18 cellular contexts compared by ENCODE assay signal in genomic region chr22:22893891-22894739, GRCh38. TPM values are rescaled to one million over a fixed set of nuclear protein-coding genes. Genes with fewer than 3 reads are reported as not detected.
DNase-seq lines count a peak whose midpoint lies in the region; ATAC-seq, FAIRE-seq and TF ChIP-seq lines count a peak whose summit lies in the region.
"Had no signal": no experiment of that assay in that cellular context is flagged by ENCODE, and none has a peak within 500 bp of the region (broad histone marks: within the 10 kb centered on the region; RNA-seq: fewer than 3 reads in every experiment).

No MANE protein-coding gene starts in this region.

- H3K27ac Mint-ChIP-seq in dendritic cell treated with granulocyte-macrophage colony-stimulating factor and Interleukin-4, amounts not matched to agents 40 ng/mL and 50 ng/mL, for 4 days: peak overlapping the region; percentile 47

- no peak overlapping the region for H3K4ac ChIP-seq in trophoblast cell (ENCODE audit: low read depth, low read length)

- no peaks in the 10 kb centered on the region for H4K20me1 ChIP-seq in DND-41 (ENCODE audit: insufficient read depth, low read length)

- H3K36me3 ChIP-seq in DND-41 (ENCODE audit: insufficient read depth, low read length) (no peaks in the 10 kb centered on the region), trophoblast cell (ENCODE audit: control insufficient read depth in 1 of 2, insufficient read depth in 2 of 2, low read length in 2 of 2) (no peaks in the 10 kb centered on the region)
- H3K36me3 ChIP-seq: breast epithelium, gastroesophageal sphincter, Peyer's patch, right lobe of liver had no signal

- H3K27me3 Mint-ChIP-seq in dendritic cell treated with granulocyte-macrophage colony-stimulating factor and Interleukin-4, amounts not matched to agents 40 ng/mL and 50 ng/mL, for 4 days: peaks cover 25% of the 10 kb centered on the region

- H4K12ac ChIP-seq in trophoblast cell (ENCODE audit: low read depth, low read length): no peak overlapping the region

- DNase-seq in DND-41 (peak; percentile 11), GM12891 (ENCODE audit: insufficient read length, low spot score) (no peak), trophoblast cell (no peak), DMS79 (lab: John Stamatoyannopoulos, UW) (no peak), iPS-NIHi11 (ENCODE audit: low spot score) (no peak)
- DNase-seq: activated CD4-positive, alpha-beta T cell treated with anti-CD3 and anti-CD28 coated beads for 48 hours; AML-193; dermis blood vessel endothelial cell; GM23248; SK-N-SH; T-helper 9 cell had no signal

- FAIRE-seq in GM12891 (lab: Jason Lieb, UNC): peak; percentile 67
- FAIRE-seq: G401.6 had no signal

- H3K79me1 ChIP-seq in trophoblast cell (ENCODE audit: low read length): no peaks in the 10 kb centered on the region

- H3K27ac ChIP-seq in DND-41 (ENCODE audit: low read length): peak overlapping the region; percentile 87
- H3K27ac ChIP-seq in trophoblast cell (ENCODE audit: low read depth, low read length): no peak overlapping the region
- H3K27ac ChIP-seq: breast epithelium, gastroesophageal sphincter, GM23248, right lobe of liver had no signal

- peak; percentile 52; the same call in 2 of the 3 replicates for ATAC-seq in DND-41 (ENCODE audit: insufficient read depth, low read depth)
- no peak for ATAC-seq in HG03469 (IDR thresholded peaks at IDR 0.05; ENCODE audit: unreplicated experiment)
- ATAC-seq: gastroesophageal sphincter had no signal

- no peaks in the 10 kb centered on the region for H3K9me3 Mint-ChIP-seq in dendritic cell treated with granulocyte-macrophage colony-stimulating factor and Interleukin-4, amounts not matched to agents 40 ng/mL and 50 ng/mL, for 4 days

- peaks cover 13% of the 10 kb centered on the region for H3K4me1 Mint-ChIP-seq in dendritic cell treated with granulocyte-macrophage colony-stimulating factor and Interleukin-4, amounts not matched to agents 40 ng/mL and 50 ng/mL, for 4 days (ENCODE audit: low read depth)

- no peak overlapping the region for H4K91ac ChIP-seq in trophoblast cell (ENCODE audit: low read depth, low read length)

- no peak overlapping the region; a peak in 1 of 4 replicates for H3K4me3 ChIP-seq in DND-41 (ENCODE audit: low read depth in 1 of 2, low read length in 2 of 2)
- no peak overlapping the region for H3K4me3 ChIP-seq in trophoblast cell (ENCODE audit: low read depth, low read length)
- H3K4me3 ChIP-seq: breast epithelium, gastroesophageal sphincter, GM23248, right lobe of liver had no signal

- no peaks in the 10 kb centered on the region for H3K36me3 Mint-ChIP-seq in dendritic cell treated with granulocyte-macrophage colony-stimulating factor and Interleukin-4, amounts not matched to agents 40 ng/mL and 50 ng/mL, for 4 days (ENCODE audit: low read depth)

- no peak overlapping the region for H3K14ac ChIP-seq in trophoblast cell (ENCODE audit: low read length)

- no peak overlapping the region for H2AK5ac ChIP-seq in trophoblast cell (ENCODE audit: low read length)

- H3K23ac ChIP-seq in trophoblast cell (ENCODE audit: low read length): peak overlapping the region; percentile 80

- H3K79me2 ChIP-seq in DND-41 (ENCODE audit: insufficient read depth, low read length) (no peaks in the 10 kb centered on the region), trophoblast cell (ENCODE audit: control insufficient read depth, insufficient read depth, low read length, poor library complexity) (no peaks in the 10 kb centered on the region)

- no peak for TF ChIP-seq POLR2A in GM12891 (IDR thresholded peaks at IDR 0.05; ENCODE audit: low read depth, low read length)

- H3K4me2 ChIP-seq in DND-41 (ENCODE audit: insufficient read depth, low read length) (no peak overlapping the region; the same call in 1 of the 2 replicates), trophoblast cell (ENCODE audit: low read length) (no peak overlapping the region)
- H3K4me2 ChIP-seq: SK-N-SH had no signal

- H3K4me3 Mint-ChIP-seq in dendritic cell treated with granulocyte-macrophage colony-stimulating factor and Interleukin-4, amounts not matched to agents 40 ng/mL and 50 ng/mL, for 4 days: no peak overlapping the region

- H3K4me1 ChIP-seq in DND-41 (ENCODE audit: insufficient read depth, low read length) (peaks cover 35% of the 10 kb centered on the region), trophoblast cell (ENCODE audit: control insufficient read depth in 1 of 2, insufficient read depth in 2 of 2, low read length in 2 of 2) (no peaks in the 10 kb centered on the region)
- H3K4me1 ChIP-seq: breast epithelium, gastroesophageal sphincter, Peyer's patch, right lobe of liver had no signal

- no peak for TF ChIP-seq CTCF in DND-41 (IDR thresholded peaks at IDR 0.05; ENCODE audit: borderline replicate concordance, extremely low read depth, low read length, poor library complexity, severe bottlenecking)

- H2BK5ac ChIP-seq in trophoblast cell (ENCODE audit: low read depth, low read length, poor library complexity): no peak overlapping the region

- no peak overlapping the region for H2BK120ac ChIP-seq in trophoblast cell (ENCODE audit: insufficient read depth, low read length, poor library complexity)

- H2BK12ac ChIP-seq in trophoblast cell (ENCODE audit: low read length): no peak overlapping the region

- H3K9ac ChIP-seq in DND-41 (ENCODE audit: low read depth, low read length): peak overlapping the region; percentile 47
- no peak overlapping the region for H3K9ac ChIP-seq in trophoblast cell (ENCODE audit: low read length)
- H3K9ac ChIP-seq: GM23248, SK-N-SH had no signal

- H2AFZ ChIP-seq in DND-41 (ENCODE audit: low read depth, low read length) (no peak overlapping the region), trophoblast cell (ENCODE audit: insufficient read depth, low read length, poor library complexity) (no peak overlapping the region)
- H2AFZ ChIP-seq: GM23248 had no signal

- WGBS in trophoblast cell (ENCODE audit: extremely low coverage, insufficient coverage, insufficient read length): no CpG with 5 or more reads among the region's 9 CpGs

- H3K27me3 ChIP-seq in DND-41 (ENCODE audit: insufficient read depth, low read length, poor library complexity): no peaks in the 10 kb centered on the region
- H3K27me3 ChIP-seq in trophoblast cell (ENCODE audit: insufficient read depth, low read length): peaks cover 3% of the 10 kb centered on the region
- H3K27me3 ChIP-seq: Peyer's patch, right lobe of liver had no signal

- no peaks in the 10 kb centered on the region for H3K9me3 ChIP-seq in DND-41 (ENCODE audit: insufficient read depth, low read length, severe bottlenecking)
- H3K9me3 ChIP-seq in trophoblast cell (ENCODE audit: insufficient read depth, low read depth, low read length): no peaks in the 10 kb centered on the region
- H3K9me3 ChIP-seq: breast epithelium, gastroesophageal sphincter, Peyer's patch, right lobe of liver, SK-N-SH had no signal

- intact Hi-C loops in dendritic cell treated with granulocyte-macrophage colony-stimulating factor and Interleukin-4, amounts not matched to agents 40 ng/mL and 50 ng/mL, for 4 days (cut with micrococcal nuclease): no loop called here

- H4K8ac ChIP-seq in trophoblast cell (ENCODE audit: low read depth, low read length): no peak overlapping the region

- H3K18ac ChIP-seq in trophoblast cell (ENCODE audit: low read length): no peak overlapping the region

TF ChIP-seq in GM12891, 5 proteins besides CTCF, POLR2A, EP300 and RAD21:
- TF ChIP-seq TAF1 (IDR thresholded peaks at IDR 0.05; ENCODE audit: low read depth, low read length) (no peak), PAX5 (IDR thresholded peaks at IDR 0.05; ENCODE audit: insufficient read depth, low read length, severe bottlenecking) (no peak), SPI1 (IDR thresholded peaks at IDR 0.05; ENCODE audit: low read depth, low read length) (no peak), POU2F2 (IDR thresholded peaks at IDR 0.05; ENCODE audit: low read depth, low read length) (no peak), POLR2AphosphoS5 (IDR thresholded peaks at IDR 0.05; ENCODE audit: low read depth, low read length) (no peak)

RNA-seq across cellular contexts. Expression of gene IGLL5, which starts 6.5 kb away (rescaled TPM):
- 28.1 TPM for polyA plus RNA-seq in GM12891 (2012; ENCODE audit: low read depth, missing spikeins)
- polyA plus RNA-seq in trophoblast cell (2013): not detected in 2 replicates
- polyA plus RNA-seq: GM23248, SK-N-SH had no signal
